ENCODE assay signal across 22 cellular contexts in genomic region chr3:50295553-50296166, GRCh38. TPM values are rescaled to one million over a fixed set of nuclear protein-coding genes. Genes with fewer than 3 reads are reported as not detected.
"Had no signal": no experiment of that assay in that cellular context is flagged by ENCODE, and none has a peak within 500 bp of the region (broad histone marks: within the 10 kb centered on the region; RNA-seq: fewer than 3 reads in every experiment).

No MANE protein-coding gene starts in this region.

- H3K4me3 Mint-ChIP-seq: activated CD4-positive, alpha-beta T cell treated with anti-CD3 and anti-CD28 coated beads, Interleukin-2, amount 10 ng/mL, durations not matched to agents 7 days and 5 days; activated CD8-positive, alpha-beta memory T cell treated with anti-CD3 and anti-CD28 coated beads, Interleukin-2, amount 10 ng/mL, durations not matched to agents 7 days and 5 days; T-helper 17 cell had no signal

- ATAC-seq: activated CD8-positive, alpha-beta memory T cell treated with anti-CD3 and anti-CD28 coated beads, Interleukin-2, amount 10 ng/mL, durations not matched to agents 7 days and 5 days; activated naive CD4-positive, alpha-beta T cell treated with anti-CD3 and anti-CD28 coated beads, Interleukin-2, amount 50 U/mL, for 72 hours; sciatic nerve; T-helper 17 cell; upper lobe of right lung had no signal

- H3K27ac ChIP-seq: esophagus squamous epithelium, ovary, SJCRH30, spleen, testis, upper lobe of right lung had no signal

- H3K27me3 Mint-ChIP-seq: activated CD4-positive, alpha-beta T cell treated with anti-CD3 and anti-CD28 coated beads, Interleukin-2, amount 10 ng/mL, durations not matched to agents 7 days and 5 days; activated CD8-positive, alpha-beta memory T cell treated with anti-CD3 and anti-CD28 coated beads, Interleukin-2, amount 10 ng/mL, durations not matched to agents 7 days and 5 days; T-helper 17 cell had no signal

- H3K9me3 Mint-ChIP-seq: activated CD4-positive, alpha-beta T cell treated with anti-CD3 and anti-CD28 coated beads, Interleukin-2, amount 10 ng/mL, durations not matched to agents 7 days and 5 days; activated naive CD4-positive, alpha-beta T cell treated with anti-CD3 and anti-CD28 coated beads, Interleukin-2, amount 50 U/mL, for 72 hours had no signal

- H3K36me3 ChIP-seq: ovary, upper lobe of right lung had no signal

- H3K4me3 ChIP-seq: esophagus squamous epithelium, ovary, SJCRH30, spleen, stomach, testis, upper lobe of right lung had no signal

- H3K27me3 ChIP-seq: esophagus squamous epithelium, ovary, SJCRH30, spleen, stomach, testis, upper lobe of right lung had no signal

- DNase-seq: activated CD4-positive, alpha-beta T cell treated with anti-CD3 and anti-CD28 coated beads, Interleukin-2, amount 10 ng/mL, durations not matched to agents 7 days and 5 days; activated CD4-positive, CD25-positive, alpha-beta regulatory T cell; activated CD8-positive, alpha-beta memory T cell treated with anti-CD3 and anti-CD28 coated beads, Interleukin-2, amount 10 ng/mL, durations not matched to agents 7 days and 5 days; activated T-cell treated with anti-CD3 and anti-CD28 coated beads, Interleukin-2, amount 50 U/mL, for 1 hour; anterior cingulate cortex; esophagus squamous epithelium; hypothalamus; ovary; SJCRH30; spleen; stomach; T-helper 17 cell; testis had no signal

- H3K9me3 ChIP-seq: esophagus squamous epithelium, ovary, SJCRH30, spleen, stomach, testis, upper lobe of right lung had no signal

- H3K27ac Mint-ChIP-seq: activated CD4-positive, alpha-beta T cell treated with anti-CD3 and anti-CD28 coated beads, Interleukin-2, amount 10 ng/mL, durations not matched to agents 7 days and 5 days; activated CD8-positive, alpha-beta memory T cell treated with anti-CD3 and anti-CD28 coated beads, Interleukin-2, amount 10 ng/mL, durations not matched to agents 7 days and 5 days; T-helper 17 cell had no signal

RNA-seq across cellular contexts. Expression of gene HYAL1, which starts 7.7 kb away (rescaled TPM):
- total RNA-seq: SJCRH30 had no signal

RNA-seq across cellular contexts. Expression of gene LSMEM2, which starts 16.8 kb away (rescaled TPM):
- total RNA-seq: activated CD4-positive, alpha-beta T cell treated with anti-CD3 and anti-CD28 coated beads, Interleukin-2, amount 10 ng/mL, durations not matched to agents 7 days and 5 days; activated CD8-positive, alpha-beta memory T cell treated with anti-CD3 and anti-CD28 coated beads, Interleukin-2, amount 10 ng/mL, durations not matched to agents 7 days and 5 days; activated naive CD4-positive, alpha-beta T cell treated with anti-CD3 and anti-CD28 coated beads, Interleukin-2, amount 50 U/mL, for 72 hours; bronchial epithelial cell; esophagus squamous epithelium; fibroblast of villous mesenchyme; glomerular endothelial cell; mesenteric fat pad; pulmonary artery endothelial cell; SJCRH30; stomach; T-helper 17 cell; upper lobe of right lung had no signal
- polyA plus RNA-seq: neural cell had no signal
